Comparison of ENCODE assay signal across 21 cellular contexts in genomic region chr9:130635721-130636647, GRCh38. TPM values are rescaled to one million over a fixed set of nuclear protein-coding genes. Genes with fewer than 3 reads are reported as not detected.
"Had no signal": no experiment of that assay in that cellular context is flagged by ENCODE, and none has a peak within 500 bp of the region (broad histone marks: within the 10 kb centered on the region; RNA-seq: fewer than 3 reads in every experiment).

No MANE protein-coding gene starts in this region.

- DNase-seq: effector memory CD4-positive, alpha-beta T cell; heart left ventricle; hippocampal formation; kidney glomerular epithelial cell; mammary epithelial cell; naive thymus-derived CD8-positive, alpha-beta T cell; stimulated activated CD4-positive, alpha-beta T cell treated with anti-CD3 and anti-CD28 coated beads, Interleukin-2, amount 100 ng/mL, for 24 hours; stimulated activated CD4-positive, alpha-beta T cell treated with anti-CD3 and anti-CD28 coated beads, Interleukin-4, amount 100 ng/mL, for 4 hours; stimulated activated naive B cell treated with anti-CD40 and anti-IgM and Interleukin-4, amounts not matched to agents 10 μg/mL and 1 μg/mL and 100 μg/mL, for 72 hours; upper lobe of left lung had no signal

- H3K4me1 ChIP-seq: upper lobe of left lung had no signal

- H3K27me3 ChIP-seq: heart left ventricle, neutrophil, upper lobe of left lung had no signal

- ATAC-seq: esophagus mucosa; heart left ventricle; left lobe of liver; mucosa of descending colon; naive thymus-derived CD8-positive, alpha-beta T cell; sciatic nerve; stimulated activated naive B cell treated with anti-CD40 and anti-IgM and Interleukin-4, amounts not matched to agents 10 μg/mL and 1 μg/mL and 100 μg/mL, for 72 hours had no signal

- FAIRE-seq: endometrium, frontal cortex had no signal

- H3K27ac ChIP-seq: heart left ventricle, neutrophil, upper lobe of left lung had no signal

- H3K4me3 ChIP-seq: heart left ventricle, mucosa of descending colon, upper lobe of left lung had no signal

- H3K9me3 ChIP-seq: heart left ventricle, mucosa of descending colon, neutrophil, upper lobe of left lung had no signal

RNA-seq across cellular contexts. Expression of gene PRDM12, which starts 28.4 kb away (rescaled TPM):
- total RNA-seq: esophagus mucosa, fibroblast of lung, glomerular endothelial cell, mammary epithelial cell, osteoblast, sciatic nerve, skeletal muscle tissue had no signal
- polyA plus RNA-seq: fibroblast of lung, heart left ventricle, mammary epithelial cell had no signal
